11 cellular contexts compared by ENCODE assay signal in the genomic region with DNA sequence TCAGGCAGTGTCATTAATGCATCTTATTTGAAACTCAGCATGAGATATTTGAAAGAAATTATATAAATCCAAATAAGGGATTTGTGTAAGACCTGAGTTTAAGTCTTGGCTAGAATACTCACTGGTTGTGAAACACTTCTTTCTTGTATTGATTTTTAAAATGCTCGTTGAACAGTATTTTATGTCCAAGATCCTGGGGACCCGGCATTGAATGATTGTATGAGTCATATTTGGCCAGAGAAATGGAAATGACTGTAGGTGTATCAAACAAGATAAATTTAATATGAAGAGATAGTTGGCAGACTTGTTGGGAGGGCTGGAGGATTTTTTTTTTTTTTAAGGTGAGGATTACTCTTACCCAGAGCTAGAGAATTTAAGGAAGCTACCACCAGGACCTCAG.
"Had no signal": no experiment of that assay in that cellular context is flagged by ENCODE, and none has a peak within 500 bp of the region (broad histone marks: within the 10 kb centered on the region; RNA-seq: fewer than 3 reads in every experiment).

No MANE protein-coding gene starts in this region.

- H3K4me1 ChIP-seq: HAP-1 had no signal

- H3K27ac ChIP-seq: GM23248 had no signal

- H3K4me3 ChIP-seq: GM23248, GM23338, HAP-1 had no signal

- H2AFZ ChIP-seq: GM23248, GM23338 had no signal

- ATAC-seq: GM23338, HCT116 had no signal

- H3K9ac ChIP-seq: GM23248 had no signal

- FAIRE-seq: H1, H54 had no signal

- DNase-seq: GM23248, GOT3, H7, H9, HCEC 1CT, HFFc6 had no signal

- H3K4me2 ChIP-seq: GM23338 had no signal

- H3K9me3 ChIP-seq: HAP-1 had no signal

- H3K36me3 ChIP-seq: HAP-1 had no signal
